Comparison of ENCODE assay signal across 16 cellular contexts in genomic region chr5:178212241-178213002, GRCh38. TPM values are rescaled to one million over a fixed set of nuclear protein-coding genes. Genes with fewer than 3 reads are reported as not detected.
A peak's percentile ranks its signal among the peaks of the same experiment; 100 is the strongest.
DNase-seq lines count a peak whose midpoint lies in the region; ATAC-seq, FAIRE-seq and TF ChIP-seq lines count a peak whose summit lies in the region.
"Had no signal": no experiment of that assay in that cellular context is flagged by ENCODE, and none has a peak within 500 bp of the region (broad histone marks: within the 10 kb centered on the region; RNA-seq: fewer than 3 reads in every experiment).

No MANE protein-coding gene starts in this region.

- H3K9me3 ChIP-seq in A549: no peaks in the 10 kb centered on the region
- H3K9me3 ChIP-seq in SU-DHL-6 (ENCODE audit: insufficient read depth, low read length): no peaks in the 10 kb centered on the region
- H3K9me3 ChIP-seq: thoracic aorta had no signal

- peaks cover 3 to 8% (median 6%) of the 10 kb centered on the region in 3 donors for H3K27me3 Mint-ChIP-seq in immature natural killer cell (ENCODE audit: low read depth in 3 of 3)

- H3K27me3 ChIP-seq in SU-DHL-6 (ENCODE audit: low read length): no peaks in the 10 kb centered on the region

- ATAC-seq in A549 (peak in 1 of 2 experiments; percentile 2; a peak in 3 of 6 replicates), GM18909 (IDR thresholded peaks at IDR 0.05; ENCODE audit: poor library complexity, unreplicated experiment) (no peak), sciatic nerve (no peak)

- H3K36me3 ChIP-seq in SU-DHL-6 (ENCODE audit: low read length): peaks cover 34% of the 10 kb centered on the region

- H3K4me3 Mint-ChIP-seq in immature natural killer cell: no peak overlapping the region

- POLR2A ChIA-PET in A549 (lab: Yijun Ruan, JAX): interaction anchor here (1.4 to 2.3 kb wide), 2 partner anchors 8 to 20 kb away, joined by 4 to 18 read pairs; partner anchors contain the start of genes HNRNPAB and PHYKPL

- peak overlapping the region in 4 of 6 donors; percentile 10 to 51 (median 32) for H3K27ac Mint-ChIP-seq in immature natural killer cell

- H3K9me3 Mint-ChIP-seq in immature natural killer cell: no peaks in the 10 kb centered on the region

- H4K20me1 ChIP-seq in SU-DHL-6 (ENCODE audit: low read depth, low read length): peaks cover 18% of the 10 kb centered on the region

- H3K79me2 ChIP-seq in SU-DHL-6 (ENCODE audit: insufficient read depth, low read length): peaks cover 11% of the 10 kb centered on the region

- no peak overlapping the region for H2AFZ ChIP-seq in SU-DHL-6 (ENCODE audit: low read depth, low read length, severe bottlenecking)

- H3K4me1 ChIP-seq in A549: peaks cover 14% of the 10 kb centered on the region; the same call in 2 of the 3 replicates

- H3K4me2 ChIP-seq in A549: no peak overlapping the region
- no peak overlapping the region for H3K4me2 ChIP-seq in SU-DHL-6 (ENCODE audit: low read depth, low read length, poor library complexity, severe bottlenecking)

- H3K36me3 Mint-ChIP-seq in immature natural killer cell: peaks cover 12 to 49% (median 13%) of the 10 kb centered on the region in 3 donors

- CTCF ChIA-PET in A549 (lab: Yijun Ruan, JAX): no interaction called here

- no peak for FAIRE-seq in A549 (lab: Jason Lieb, UNC)
- FAIRE-seq: keratinocyte had no signal

- no peaks in the 10 kb centered on the region for H3K9me2 ChIP-seq in SU-DHL-6 (replicated peaks; ENCODE audit: insufficient read depth, low read length)

- no peak overlapping the region for H3K9ac ChIP-seq in SU-DHL-6 (ENCODE audit: low read length)

- DNase-seq in A549 (ENCODE audit: low read depth in 1 of 2, low spot score in 1 of 2) (no peak), ELF-1 (ENCODE audit: low read depth, low spot score) (peak; percentile 38), immature natural killer cell (no peak), GM10266 (ENCODE audit: extremely low spot score) (no peak), cerebellar cortex (ENCODE audit: low spot score) (no peak), sciatic nerve (ENCODE audit: low spot score) (no peak)
- DNase-seq: activated CD4-positive, alpha-beta T cell treated with anti-CD3 and anti-CD28 coated beads, Interleukin-2, amount 50 U/mL, for 1 hour; amygdala; T-helper 2 cell had no signal

- no peak overlapping the region for H3K27ac ChIP-seq in A549
- peak overlapping the region; percentile 33 for H3K27ac ChIP-seq in SU-DHL-6 (ENCODE audit: low read depth, low read length)
- H3K27ac ChIP-seq: thoracic aorta had no signal

- peaks cover 87% of the 10 kb centered on the region for H3F3A ChIP-seq in SU-DHL-6 (ENCODE audit: insufficient read depth)

- intact Hi-C loops in sciatic nerve (cut with DNase I): no loop called here

- H3K4me1 Mint-ChIP-seq in immature natural killer cell: peaks cover 29 to 39% of the 10 kb centered on the region in 2 donors

- no peak for TF ChIP-seq CTCF in A549 (IDR thresholded peaks at IDR 0.05)
- no peak for TF ChIP-seq CTCF in SU-DHL-6 (IDR thresholded peaks at IDR 0.05; ENCODE audit: insufficient read depth, low read length, poor library complexity, severe bottlenecking)
- no peak for TF ChIP-seq CTCF in GM10266 (IDR thresholded peaks at IDR 0.05; ENCODE audit: control insufficient read depth, insufficient read depth, low read depth, missing control alignments)

- no peak overlapping the region for H3K4me3 ChIP-seq in A549
- no peak overlapping the region for H3K4me3 ChIP-seq in SU-DHL-6 (ENCODE audit: insufficient read depth, low read length, poor library complexity, severe bottlenecking)
- H3K4me3 ChIP-seq: thoracic aorta had no signal

- TF ChIP-seq POLR2A in A549 (IDR thresholded peaks at IDR 0.05; ENCODE audit: low read length): no peak

- TF ChIP-seq RAD21 in A549 (conservative IDR thresholded peaks at IDR 0.05 in 1 of 2, IDR thresholded peaks at IDR 0.05 in 1 of 2): no peak

- 97% methylated on average over 3 of the region's 3 CpGs for WGBS in A549 (ENCODE audit: missing lambda C conversion rate)

- no peak for TF ChIP-seq EP300 in A549 (IDR thresholded peaks at IDR 0.05)

TF ChIP-seq in A549, 52 proteins besides CTCF, POLR2A, EP300 and RAD21:
- TF ChIP-seq HES2 (IDR thresholded peaks at IDR 0.05): no peak
- peak; percentile 85; the same call in 1 of the 2 replicates for TF ChIP-seq POLR2AphosphoS2 (conservative IDR thresholded peaks at IDR 0.05; ENCODE audit: low read length)
- TF ChIP-seq HOXA7 (CRISPR knock-in tag; IDR thresholded peaks at IDR 0.05): 0 out of 2 replicates have a peak, but pooled peaks have one; percentile 71

RNA-seq across cellular contexts. Expression of gene HNRNPAB, which starts 8.1 kb away (rescaled TPM):
- 140 and 200 TPM in 2 replicates for polyA plus RNA-seq in A549 (2011; rRNA removed)
- polyA plus RNA-seq in A549 (2012; cell fraction: cytosol; rRNA removed): 249 and 266 TPM in 2 replicates
- 149 and 201 TPM in 2 replicates for polyA plus RNA-seq in A549 (2012; cell fraction: nucleus; rRNA removed)
- 338 to 354 TPM (median 352 TPM) in 3 replicates for polyA plus RNA-seq in A549 (2017; fragmentation: RNase III; extraction: RNeasy Plus Mini Kit Qiagen cat#74134 plus additional on column Dnase treatment)
- 68.2 and 74.0 TPM in 2 replicates for polyA minus RNA-seq in A549 (2011; rRNA and poly(A)+ RNA removed)
- polyA plus RNA-seq in immature natural killer cell: 100 to 1,000 TPM in 1 of 3 donors, 10 to 100 TPM in 2; 34.4 to 126 (median 62.9) TPM
- 88.0 TPM for total RNA-seq in sciatic nerve

RNA-seq across cellular contexts. Expression of gene PHYKPL, which starts 20.2 kb away (rescaled TPM):
- 21.9 and 24.6 TPM in 2 replicates for polyA plus RNA-seq in A549 (2011; rRNA removed)
- polyA plus RNA-seq in A549 (2012; cell fraction: cytosol; rRNA removed): 19.3 and 20.6 TPM in 2 replicates
- polyA plus RNA-seq in A549 (2012; cell fraction: nucleus; rRNA removed): 66.2 and 68.7 TPM in 2 replicates
- polyA plus RNA-seq in A549 (2017; fragmentation: RNase III; extraction: RNeasy Plus Mini Kit Qiagen cat#74134 plus additional on column Dnase treatment): 12.5 to 13.9 TPM (median 13.0 TPM) in 3 replicates
- 60.3 and 65.1 TPM in 2 replicates for polyA minus RNA-seq in A549 (2011; rRNA and poly(A)+ RNA removed)
- polyA plus RNA-seq in immature natural killer cell: 10 to 100 TPM; 28.2 to 44.1 (median 33.3) TPM
- total RNA-seq in sciatic nerve: 133 TPM

RNA-seq across cellular contexts. Expression of gene GMCL2, which starts 25.3 kb away (rescaled TPM):
- polyA plus RNA-seq in A549 (2011; rRNA removed) (not detected in 2 replicates), A549 (2017; fragmentation: RNase III; extraction: RNeasy Plus Mini Kit Qiagen cat#74134 plus additional on column Dnase treatment) (not detected in 3 replicates), immature natural killer cell (not detected)
- polyA plus RNA-seq in A549 (2012; cell fraction: cytosol; rRNA removed): not detected in 2 replicates
- polyA plus RNA-seq in A549 (2012; cell fraction: nucleus; rRNA removed): not detected in 2 replicates
- not detected in 2 replicates for polyA minus RNA-seq in A549 (2011; rRNA and poly(A)+ RNA removed)
- total RNA-seq in sciatic nerve: not detected
- total RNA-seq: dermis microvascular lymphatic vessel endothelial cell, fibroblast of villous mesenchyme, OCI-LY7, thoracic aorta had no signal
- polyA plus RNA-seq: keratinocyte had no signal

RNA-seq across cellular contexts. Expression of gene NHP2, which starts 58.7 kb away (rescaled TPM):
- polyA plus RNA-seq in A549 (2011; rRNA removed): 177 and 205 TPM in 2 replicates
- 436 and 477 TPM in 2 replicates for polyA plus RNA-seq in A549 (2012; cell fraction: cytosol; rRNA removed)
- 208 and 240 TPM in 2 replicates for polyA plus RNA-seq in A549 (2012; cell fraction: nucleus; rRNA removed)
- polyA plus RNA-seq in A549 (2017; fragmentation: RNase III; extraction: RNeasy Plus Mini Kit Qiagen cat#74134 plus additional on column Dnase treatment): 553 to 612 TPM (median 555 TPM) in 3 replicates
- polyA minus RNA-seq in A549 (2011; rRNA and poly(A)+ RNA removed): 54.4 and 73.5 TPM in 2 replicates
- polyA plus RNA-seq in immature natural killer cell: 100 to 1,000 TPM; 163 to 196 (median 195) TPM
- 65.0 TPM for total RNA-seq in sciatic nerve
